ENCODE assay signal across 16 cellular contexts in the genomic region with DNA sequence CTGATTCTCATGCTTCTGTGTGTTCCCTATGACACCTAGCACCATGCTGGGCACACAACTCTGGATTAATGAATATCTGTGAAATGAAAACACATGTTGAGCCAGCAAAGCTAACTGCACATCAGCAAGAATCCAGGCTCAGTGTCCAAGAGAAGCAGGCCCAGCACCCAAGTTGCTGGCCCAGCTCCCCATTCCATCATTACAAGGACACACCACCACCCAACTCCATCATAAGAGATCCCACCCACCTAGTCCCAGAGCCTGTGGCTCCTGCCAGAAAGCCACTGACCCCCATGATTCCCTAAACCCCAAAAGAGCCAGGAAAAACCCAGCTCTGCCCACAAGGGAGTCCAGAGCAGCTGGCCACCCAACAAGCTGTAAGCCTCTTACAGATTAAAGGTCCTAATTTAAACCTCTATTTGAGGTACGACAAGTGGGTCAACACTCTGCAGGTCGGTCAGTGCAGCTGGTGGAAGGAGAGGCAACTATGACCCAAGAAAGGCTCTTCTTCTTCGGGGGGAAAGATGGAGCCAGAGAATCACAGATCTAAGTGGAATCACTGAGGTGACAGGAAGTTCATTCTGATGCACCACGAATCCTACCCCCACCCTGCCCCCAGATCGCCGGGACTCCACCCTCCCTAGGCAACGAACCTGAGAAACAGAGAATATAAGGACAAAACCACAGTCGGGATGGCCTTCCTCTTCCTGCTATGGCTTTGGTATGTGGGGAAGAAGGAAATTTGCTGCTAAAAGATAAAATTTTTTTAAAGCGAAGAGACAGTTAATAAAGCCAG. TPM values are rescaled to one million over a fixed set of nuclear protein-coding genes. Genes with fewer than 3 reads are reported as not detected.
DNase-seq lines count a peak whose midpoint lies in the region; ATAC-seq and TF ChIP-seq lines count a peak whose summit lies in the region.
"Had no signal": no experiment of that assay in that cellular context is flagged by ENCODE, and none has a peak within 500 bp of the region (broad histone marks: within the 10 kb centered on the region; RNA-seq: fewer than 3 reads in every experiment).

No MANE protein-coding gene starts in this region.

- H3K4me3 ChIP-seq in BLaER1 (no peak overlapping the region), neutrophil (ENCODE audit: low read depth in 1 of 2, low read length in 1 of 2) (no peak overlapping the region), endodermal cell (ENCODE audit: low read length) (no peak overlapping the region)
- H3K4me3 ChIP-seq in CD8-positive, alpha-beta memory T cell (ENCODE audit: low read length): no peak overlapping the region
- H3K4me3 ChIP-seq: dorsolateral prefrontal cortex had no signal

- H3K4me1 ChIP-seq in BLaER1 (peaks cover 46% of the 10 kb centered on the region), neutrophil (ENCODE audit: control insufficient read depth in 1 of 2, insufficient read depth in 1 of 2, low read depth in 1 of 2, low read length in 1 of 2) (peaks cover 56 to 73% of the 10 kb centered on the region in 2 experiments), endodermal cell (ENCODE audit: control insufficient read depth, insufficient read depth, low read length) (peaks cover 4% of the 10 kb centered on the region)
- peaks cover 84% of the 10 kb centered on the region for H3K4me1 ChIP-seq in CD8-positive, alpha-beta memory T cell (ENCODE audit: insufficient read depth, low read length)

- H3K36me3 ChIP-seq in BLaER1 (peaks cover 32% of the 10 kb centered on the region), neutrophil (peaks cover 14% of the 10 kb centered on the region), endodermal cell (ENCODE audit: control insufficient read depth, insufficient read depth, low read length) (no peaks in the 10 kb centered on the region)
- peaks cover 4% of the 10 kb centered on the region for H3K36me3 ChIP-seq in CD8-positive, alpha-beta memory T cell (ENCODE audit: insufficient read depth, low read length)

- no peaks in the 10 kb centered on the region for H3K9me3 ChIP-seq in BLaER1
- no peaks in the 10 kb centered on the region for H3K9me3 ChIP-seq in CD8-positive, alpha-beta memory T cell (ENCODE audit: low read length)
- H3K9me3 ChIP-seq in neutrophil: no peaks in the 10 kb centered on the region
- no peaks in the 10 kb centered on the region for H3K9me3 ChIP-seq in endodermal cell (ENCODE audit: control insufficient read depth, low read length)
- H3K9me3 ChIP-seq: SK-N-SH had no signal

- DNase-seq in CD8-positive, alpha-beta memory T cell: no peak
- DNase-seq in central memory CD8-positive, alpha-beta T cell (ENCODE audit: low spot score in 2 of 2): no peak
- DNase-seq in endodermal cell: no peak
- no peak for DNase-seq in mucosa of gallbladder (ENCODE audit: low spot score)
- DNase-seq in stimulated activated CD4-positive, alpha-beta T cell treated with anti-CD3 and anti-CD28 coated beads, Interleukin-2, amount 100 ng/mL, for 24 hours: no peak
- no peak for DNase-seq in osteocyte (ENCODE audit: extremely low spot score, unreplicated experiment)
- DNase-seq: dorsolateral prefrontal cortex, NCI-H187 treated with DMSO at 0.1 percent for 48 hours, NCI-H526, occipital lobe, SK-N-SH had no signal

- peak overlapping the region; percentile 10 to 90 (median 71) for H3K27ac Mint-ChIP-seq in CD8-positive, alpha-beta memory T cell
- peak overlapping the region; percentile 41 for H3K27ac Mint-ChIP-seq in central memory CD8-positive, alpha-beta T cell (ENCODE audit: low read depth)
- no peak overlapping the region for H3K27ac Mint-ChIP-seq in endodermal cell
- H3K27ac Mint-ChIP-seq in osteocyte (ENCODE audit: unreplicated experiment): no peak overlapping the region
- H3K27ac Mint-ChIP-seq: memory B cell had no signal

- H3K27me3 Mint-ChIP-seq in CD8-positive, alpha-beta memory T cell: no peaks in the 10 kb centered on the region
- no peaks in the 10 kb centered on the region for H3K27me3 Mint-ChIP-seq in central memory CD8-positive, alpha-beta T cell
- H3K27me3 Mint-ChIP-seq in endodermal cell (ENCODE audit: insufficient read depth): no peaks in the 10 kb centered on the region
- H3K27me3 Mint-ChIP-seq in osteocyte (ENCODE audit: unreplicated experiment): no peaks in the 10 kb centered on the region
- H3K27me3 Mint-ChIP-seq: memory B cell had no signal

- peak overlapping the region; percentile 63 for H3K4me2 ChIP-seq in BLaER1
- H3K4me2 ChIP-seq: SK-N-SH had no signal

- POLR2A ChIA-PET in CD8-positive, alpha-beta memory T cell (lab: Charles Lee): interaction anchor here (1.0 kb wide), 1 partner anchor 9 kb away, joined by 3 read pairs; no protein-coding TSS in a partner anchor

- H3K4me1 Mint-ChIP-seq in CD8-positive, alpha-beta memory T cell: peaks cover 73 to 96% (median 82%) of the 10 kb centered on the region in 3 donors
- H3K4me1 Mint-ChIP-seq in central memory CD8-positive, alpha-beta T cell: peaks cover 94% of the 10 kb centered on the region
- H3K4me1 Mint-ChIP-seq in endodermal cell (peaks cover 7% of the 10 kb centered on the region), osteocyte (ENCODE audit: unreplicated experiment) (peaks cover 20% of the 10 kb centered on the region)

- peaks cover 66% of the 10 kb centered on the region for H4K20me1 ChIP-seq in BLaER1

- 87 to 89% methylated on average over 3 to 9 of the region's 9 CpGs for WGBS in endodermal cell (ENCODE audit: insufficient coverage in 1 of 2, insufficient read length in 1 of 2), 2 experiments

- ATAC-seq in central memory CD8-positive, alpha-beta T cell (replicated peaks; ENCODE audit: extremely low read depth, poor library complexity, severe bottlenecking): no peak
- ATAC-seq: activated CD4-positive, CD25-positive, alpha-beta regulatory T cell treated with anti-CD3 and anti-CD28 coated beads, Interleukin-2, amount 50 U/mL, for 24 hours had no signal

- peak overlapping the region in 4 of 7 donors; percentile 14 to 76 (median 44) for H3K4me3 Mint-ChIP-seq in CD8-positive, alpha-beta memory T cell
- peak overlapping the region; percentile 34 for H3K4me3 Mint-ChIP-seq in central memory CD8-positive, alpha-beta T cell
- no peak overlapping the region for H3K4me3 Mint-ChIP-seq in endodermal cell
- no peak overlapping the region for H3K4me3 Mint-ChIP-seq in osteocyte (ENCODE audit: unreplicated experiment)
- H3K4me3 Mint-ChIP-seq: memory B cell had no signal

- TF ChIP-seq CTCF in neutrophil (IDR thresholded peaks at IDR 0.05): no peak
- no peak for TF ChIP-seq CTCF in endodermal cell (conservative IDR thresholded peaks at IDR 0.05)
- no peak for TF ChIP-seq CTCF in osteocyte (IDR thresholded peaks at IDR 0.05)

- H3K9ac ChIP-seq in BLaER1: no peak overlapping the region
- no peak overlapping the region for H3K9ac ChIP-seq in endodermal cell (ENCODE audit: extremely low read depth, low read length, poor library complexity, severe bottlenecking)
- H3K9ac ChIP-seq: SK-N-SH had no signal

- no peaks in the 10 kb centered on the region for H3K9me3 Mint-ChIP-seq in CD8-positive, alpha-beta memory T cell
- H3K9me3 Mint-ChIP-seq in central memory CD8-positive, alpha-beta T cell: no peaks in the 10 kb centered on the region
- H3K9me3 Mint-ChIP-seq in endodermal cell (no peaks in the 10 kb centered on the region), osteocyte (ENCODE audit: unreplicated experiment) (no peaks in the 10 kb centered on the region)
- H3K9me3 Mint-ChIP-seq: memory B cell had no signal

- H3K36me3 Mint-ChIP-seq in CD8-positive, alpha-beta memory T cell: peaks cover 7 to 74% (median 7%) of the 10 kb centered on the region in 3 donors
- H3K36me3 Mint-ChIP-seq in central memory CD8-positive, alpha-beta T cell (ENCODE audit: insufficient read depth): peaks cover 27% of the 10 kb centered on the region
- H3K36me3 Mint-ChIP-seq in endodermal cell (ENCODE audit: low read depth) (no peaks in the 10 kb centered on the region), osteocyte (ENCODE audit: unreplicated experiment) (no peaks in the 10 kb centered on the region)

- no peaks in the 10 kb centered on the region for H3K27me3 ChIP-seq in BLaER1
- H3K27me3 ChIP-seq in CD8-positive, alpha-beta memory T cell (ENCODE audit: insufficient read depth, low read length, poor library complexity, severe bottlenecking): no peaks in the 10 kb centered on the region
- no peaks in the 10 kb centered on the region for H3K27me3 ChIP-seq in neutrophil
- no peaks in the 10 kb centered on the region for H3K27me3 ChIP-seq in endodermal cell (ENCODE audit: control insufficient read depth, insufficient read depth, low read length, poor library complexity, severe bottlenecking)
- H3K27me3 ChIP-seq: dorsolateral prefrontal cortex had no signal

- CTCF ChIA-PET in CD8-positive, alpha-beta memory T cell (lab: Charles Lee): interaction anchor here (1.0 to 2.6 kb wide), 5 partner anchors 11 to 56 kb away, joined by 3 to 10 read pairs (median 3); no protein-coding TSS in a partner anchor

- H3K27ac ChIP-seq in BLaER1 (no peak overlapping the region), neutrophil (peak overlapping the region; percentile 80), endodermal cell (ENCODE audit: low read depth, low read length) (no peak overlapping the region)
- no peak overlapping the region for H3K27ac ChIP-seq in CD8-positive, alpha-beta memory T cell (ENCODE audit: low read depth, low read length)

RNA-seq across cellular contexts. Expression of a gene that starts 58.2 kb away (rescaled TPM):
- total RNA-seq in CD8-positive, alpha-beta memory T cell: not detected
- polyA plus RNA-seq in CD8-positive, alpha-beta memory T cell: not detected
- total RNA-seq in endodermal cell (1 to 10 TPM; 1.6 to 6.9 TPM), mucosa of gallbladder (23.2 TPM), osteocyte (not detected in 2 replicates)
- 1.2 TPM for polyA plus RNA-seq in endodermal cell (2013, experiment 1 of 2)
- polyA plus RNA-seq in endodermal cell (2013, experiment 2 of 2): 0.99 TPM
- total RNA-seq: Daoy had no signal

Comparison
In these comparisons a context has a peak if more than half of its experiments do, and no peak if none do; other contexts are left out.
1. H3K27ac Mint-ChIP-seq: peak in CD8-positive, alpha-beta memory T cell (8 of 8) and central memory CD8-positive, alpha-beta T cell (single experiment); none in endodermal cell (single experiment) and osteocyte (single experiment).
2. H3K4me3 Mint-ChIP-seq: peak in CD8-positive, alpha-beta memory T cell (4 of 7) and central memory CD8-positive, alpha-beta T cell (single experiment); none in endodermal cell (single experiment) and osteocyte (single experiment).